Comparison of ENCODE assay signal across 8 cellular contexts in the genomic region with DNA sequence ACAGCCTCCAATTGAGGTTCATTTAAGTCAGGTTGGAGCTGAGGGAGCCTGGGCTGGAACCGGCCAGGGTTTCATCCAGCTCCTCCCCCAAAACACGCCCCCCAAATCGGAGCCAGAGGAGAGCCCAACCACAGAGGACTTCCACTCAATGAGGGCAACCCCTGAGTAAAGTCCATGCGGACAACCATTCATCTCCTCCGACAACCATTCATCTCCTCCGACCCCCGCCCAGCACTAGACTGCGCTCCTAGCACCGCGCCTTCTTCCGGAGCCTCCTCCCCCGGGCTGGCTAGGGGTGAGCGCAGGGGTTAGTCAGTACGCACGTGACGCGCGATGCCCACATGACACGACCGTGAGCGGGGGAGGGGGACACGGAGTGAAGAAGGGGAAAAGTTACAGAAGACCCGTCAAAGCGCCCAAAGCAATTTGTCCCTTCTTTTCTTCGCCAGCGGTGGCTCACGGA. TPM values are rescaled to one million over a fixed set of nuclear protein-coding genes. Genes with fewer than 3 reads are reported as not detected.
DNase-seq lines count a peak whose midpoint lies in the region; ATAC-seq lines count a peak whose summit lies in the region.

No MANE protein-coding gene starts in this region.

- H3K36me3 ChIP-seq in ES-I3 (ENCODE audit: insufficient read depth, low read length) = no peaks in the 10 kb centered on the region
- peaks cover 4% of the 10 kb centered on the region for H3K36me3 ChIP-seq in iPS-15b (ENCODE audit: control insufficient read depth, insufficient read depth, low read length)

- no peaks in the 10 kb centered on the region; the same call in 1 of the 2 replicates for H3K4me1 ChIP-seq in ES-I3 (ENCODE audit: insufficient read depth, low read length)
- H3K4me1 ChIP-seq in iPS-15b (ENCODE audit: control insufficient read depth, insufficient read depth, low read length) = no peaks in the 10 kb centered on the region

- H3K9ac ChIP-seq in ES-I3 (ENCODE audit: low read depth, low read length) (peak overlapping the region; percentile 90; the same call in 1 of the 2 replicates), iPS-15b (ENCODE audit: low read depth, low read length) (no peak overlapping the region)

- peak overlapping the region; percentile 92 for H3K4me3 ChIP-seq in iPS-15b (ENCODE audit: low read depth, low read length)

- H3K27me3 ChIP-seq in iPS-15b (ENCODE audit: control insufficient read depth, insufficient read depth, low read length) = peaks cover 70% of the 10 kb centered on the region

- peak; percentile 50 for DNase-seq in NCI-H460 (ENCODE audit: extremely low read depth, low read depth)
- DNase-seq in brain pericyte (ENCODE audit: low read depth, low spot score) = peak; percentile 57
- DNase-seq in pulmonary artery endothelial cell (ENCODE audit: low read depth, low spot score) = peak; percentile 48
- no peak for DNase-seq in stimulated activated naive CD4-positive, alpha-beta T cell treated with Interleukin-2 at 50 U/mL for 16 hours (lab: John Stamatoyannopoulos, UW)
- DNase-seq in GDM1 (lab: John Stamatoyannopoulos, UW) = no peak

- ATAC-seq in HG03460 (IDR thresholded peaks at IDR 0.05; ENCODE audit: unreplicated experiment) = no peak

- H3K9me3 ChIP-seq in ES-I3 (ENCODE audit: control insufficient read depth, insufficient read depth, low read length) = no peaks in the 10 kb centered on the region
- H3K9me3 ChIP-seq in iPS-15b (ENCODE audit: control insufficient read depth, insufficient read depth, low read length) = no peaks in the 10 kb centered on the region

RNA-seq across cellular contexts. Expression of a gene that starts 1.4 kb away (rescaled TPM):
- total RNA-seq in NCI-H460 (2014; rRNA removed; shearing (Covaris generic)) = 1.1 and 1.7 TPM in 2 replicates
- 0.58 and 0.60 TPM in 2 replicates for polyA plus RNA-seq in NCI-H460 (2014; cell fraction: nucleus; rRNA removed)
- 1.3 and 2.7 TPM in 2 replicates for total RNA-seq in pulmonary artery endothelial cell

Comparison
In these comparisons a context has a peak if more than half of its experiments do, and no peak if none do; other contexts are left out.
1. DNase-seq: peak in NCI-H460 (single experiment), brain pericyte (single experiment) and pulmonary artery endothelial cell (single experiment); none in stimulated activated naive CD4-positive, alpha-beta T cell treated with Interleukin-2 at 50 U/mL for 16 hours (single experiment) and GDM1 (single experiment).